Comparison of ENCODE assay signal across 8 cellular contexts in the genomic region with DNA sequence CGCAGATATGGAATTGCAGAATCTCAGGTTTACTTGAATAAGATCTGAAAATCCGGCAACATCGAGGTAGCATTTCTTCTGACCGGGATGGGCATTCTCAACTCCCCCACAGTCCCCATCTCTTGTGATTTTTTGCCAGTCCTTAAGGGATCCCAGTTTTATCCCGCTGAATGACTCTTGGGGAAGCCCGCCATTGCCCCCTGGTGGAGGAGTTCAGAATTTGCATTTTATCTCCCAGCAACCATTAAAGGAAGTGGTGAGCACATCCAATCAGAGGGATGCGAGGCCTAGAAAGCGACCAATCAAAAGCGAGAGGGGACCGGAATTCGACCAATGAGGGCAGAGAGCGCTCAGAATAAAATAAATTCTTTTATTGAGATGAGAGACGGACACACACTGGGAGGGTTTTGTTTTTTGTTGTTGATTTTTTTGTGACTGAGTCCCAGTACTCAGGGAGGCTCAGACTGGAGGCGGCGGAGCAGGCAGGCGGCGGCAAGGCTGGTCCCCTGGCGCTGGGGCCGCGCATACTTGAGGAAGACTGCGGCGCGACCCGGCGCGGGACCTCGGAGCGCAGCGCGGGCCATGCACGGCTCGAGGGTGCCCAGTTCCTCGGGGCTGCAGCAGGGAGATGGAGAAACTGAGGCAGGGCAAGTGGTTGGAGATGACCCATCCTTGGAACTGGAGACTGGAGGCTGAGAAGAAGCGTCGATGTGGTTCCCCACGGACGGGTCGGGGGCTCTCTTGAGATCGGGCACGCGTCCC. TPM values are rescaled to one million over a fixed set of nuclear protein-coding genes. Genes with fewer than 3 reads are reported as not detected.
DNase-seq lines count a peak whose midpoint lies in the region; ATAC-seq and TF ChIP-seq lines count a peak whose summit lies in the region.

No MANE protein-coding gene starts in this region.

- ATAC-seq in HG02642 (IDR thresholded peaks at IDR 0.05; ENCODE audit: poor library complexity, unreplicated experiment) (peak; percentile 53), GM18520 (IDR thresholded peaks at IDR 0.05; ENCODE audit: unreplicated experiment) (no peak)

- peaks cover 2% of the 10 kb centered on the region; the same call in 1 of the 2 replicates for H3K9me3 ChIP-seq in BE2C

- TF ChIP-seq CTCF in BE2C (IDR thresholded peaks at IDR 0.05; ENCODE audit: low read depth, low read length) (peak; percentile 94), kidney epithelial cell (IDR thresholded peaks at IDR 0.05; ENCODE audit: insufficient read depth, low read length, poor library complexity, severe bottlenecking) (peak; percentile 78)

- H3K36me3 ChIP-seq in BE2C, result no peaks in the 10 kb centered on the region
- H3K36me3 ChIP-seq in kidney epithelial cell (ENCODE audit: control insufficient read depth, insufficient read depth, low read length), result no peaks in the 10 kb centered on the region

- peaks cover 2% of the 10 kb centered on the region; the same call in 1 of the 2 replicates for H3K4me1 ChIP-seq in BE2C

- H3K27me3 ChIP-seq in BE2C, result peaks cover 28% of the 10 kb centered on the region
- peaks cover 52% of the 10 kb centered on the region for H3K27me3 ChIP-seq in kidney epithelial cell (ENCODE audit: control insufficient read depth, insufficient read depth, low read length)

- DNase-seq in BE2C (peak; percentile 82), NCI-H510A treated with DMSO at 0.1 percent for 48 hours (lab: John Stamatoyannopoulos, UW) (peak; percentile 49), kidney epithelial cell (ENCODE audit: low read depth) (peak; percentile 77)
- peak; percentile 76 for DNase-seq in activated CD4-positive, CD25-positive, alpha-beta regulatory T cell treated with anti-CD3 and anti-CD28 coated beads, Interleukin-2, amount 50 U/mL, for 72 hours
- peak; percentile 79 for DNase-seq in central memory CD4-positive, alpha-beta T cell
- peak; percentile 54 for DNase-seq in stimulated activated CD4-positive, alpha-beta T cell treated with anti-CD3 and anti-CD28 coated beads, Interleukin-2, amount 100 ng/mL, for 4 hours (ENCODE audit: low read depth)

- H3K4me3 ChIP-seq in BE2C (ENCODE audit: low read depth, low read length) (no peak overlapping the region), kidney epithelial cell (ENCODE audit: low read depth, low read length) (no peak overlapping the region)

RNA-seq across cellular contexts. Expression of a gene that starts 3.9 kb away (rescaled TPM):
- polyA plus RNA-seq in BE2C (2012; ENCODE audit: insufficient read depth, insufficient read length, low read depth), result 20.5 TPM
- not detected in 2 replicates for total RNA-seq in kidney epithelial cell

RNA-seq across cellular contexts. Expression of a gene that starts 4.5 kb away (rescaled TPM):
- polyA plus RNA-seq in BE2C (2012; ENCODE audit: insufficient read depth, insufficient read length, low read depth), result 1.4 TPM
- 0.17 and 1.3 TPM in 2 replicates for total RNA-seq in kidney epithelial cell

RNA-seq across cellular contexts. Expression of a gene that starts 30.8 kb away (rescaled TPM):
- polyA plus RNA-seq in BE2C (2012; ENCODE audit: insufficient read depth, insufficient read length, low read depth), result 24.1 TPM
- total RNA-seq in kidney epithelial cell, result 13.8 and 16.8 TPM in 2 replicates
